1 cellular context compared by ENCODE assay signal in genomic region chr9:113626735-113627495, GRCh38.
TF ChIP-seq lines count a peak whose summit lies in the region.

No MANE protein-coding gene starts in this region.

TF ChIP-seq in H1, 55 proteins besides CTCF, POLR2A, EP300 and RAD21 (continued from another document):
- TF ChIP-seq, protein P1, sequence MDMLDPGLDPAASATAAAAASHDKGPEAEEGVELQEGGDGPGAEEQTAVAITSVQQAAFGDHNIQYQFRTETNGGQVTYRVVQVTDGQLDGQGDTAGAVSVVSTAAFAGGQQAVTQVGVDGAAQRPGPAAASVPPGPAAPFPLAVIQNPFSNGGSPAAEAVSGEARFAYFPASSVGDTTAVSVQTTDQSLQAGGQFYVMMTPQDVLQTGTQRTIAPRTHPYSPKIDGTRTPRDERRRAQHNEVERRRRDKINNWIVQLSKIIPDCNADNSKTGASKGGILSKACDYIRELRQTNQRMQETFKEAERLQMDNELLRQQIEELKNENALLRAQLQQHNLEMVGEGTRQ (IDR thresholded peaks at IDR 0.05; ENCODE audit: low read length) = no peak
- no peak for TF ChIP-seq BCL11A (IDR thresholded peaks at IDR 0.05; ENCODE audit: low read depth in 2 of 2, low read length in 2 of 2)
- no peak for TF ChIP-seq CTBP2 (IDR thresholded peaks at IDR 0.05; ENCODE audit: borderline replicate concordance, insufficient read depth, insufficient read length, low read length)
TF ChIP-seq in H1: peak in this region for 0.
